8 cellular contexts compared by ENCODE assay signal in genomic region chr3:49018707-49019006, GRCh38. TPM values are rescaled to one million over a fixed set of nuclear protein-coding genes. Genes with fewer than 3 reads are reported as not detected.
DNase-seq lines count a peak whose midpoint lies in the region; ATAC-seq, FAIRE-seq and TF ChIP-seq lines count a peak whose summit lies in the region.

No MANE protein-coding gene starts in this region.

- no peak overlapping the region for H2AFZ ChIP-seq in fibroblast of lung (ENCODE audit: low read length)

- peaks cover 32% of the 10 kb centered on the region for H3K79me2 ChIP-seq in fibroblast of lung (ENCODE audit: control insufficient read depth, insufficient read depth, low read length)

- H4K20me1 ChIP-seq in fibroblast of lung (ENCODE audit: control insufficient read depth, extremely low read depth, insufficient read depth, low read length) = no peaks in the 10 kb centered on the region

- H3K9me3 ChIP-seq in SJSA1 (replicated peaks) (no peaks in the 10 kb centered on the region), fibroblast of lung (ENCODE audit: control insufficient read depth, insufficient read depth, low read depth, low read length) (no peaks in the 10 kb centered on the region), gastrocnemius medialis (no peaks in the 10 kb centered on the region)

- peak; percentile 40 for FAIRE-seq in GM12892 (lab: Jason Lieb, UNC)

- peak overlapping the region; percentile 99 for H3K4me2 ChIP-seq in fibroblast of lung (ENCODE audit: extremely low read depth, insufficient read depth, low read length)

- no peak for ATAC-seq in gastrocnemius medialis
- no peak for ATAC-seq in GM19395 (IDR thresholded peaks at IDR 0.05; ENCODE audit: unreplicated experiment)
- no peak for ATAC-seq in GM21529 (IDR thresholded peaks at IDR 0.05; ENCODE audit: unreplicated experiment)
- no peak for ATAC-seq in GM19035 (IDR thresholded peaks at IDR 0.05; ENCODE audit: unreplicated experiment)
- ATAC-seq in HG03460 (IDR thresholded peaks at IDR 0.05; ENCODE audit: unreplicated experiment) = no peak

- H3K9ac ChIP-seq in fibroblast of lung (ENCODE audit: insufficient read depth, low read length) = peak overlapping the region; percentile 76

- DNase-seq in GM12892 (ENCODE audit: insufficient read length) = no peak
- DNase-seq in SJSA1 (ENCODE audit: low read depth in 1 of 2, low spot score in 2 of 2) = no peak
- DNase-seq in fibroblast of lung (ENCODE audit: low read depth in 2 of 2) = no peak
- no peak for DNase-seq in gastrocnemius medialis

- H3K27me3 ChIP-seq in SJSA1 (replicated peaks) (no peaks in the 10 kb centered on the region), fibroblast of lung (ENCODE audit: control insufficient read depth, insufficient read depth, low read length) (no peaks in the 10 kb centered on the region), gastrocnemius medialis (no peaks in the 10 kb centered on the region)

- H3K36me3 ChIP-seq in SJSA1 (peaks cover 62% of the 10 kb centered on the region), fibroblast of lung (ENCODE audit: control insufficient read depth, insufficient read depth, low read length) (peaks cover 32% of the 10 kb centered on the region), gastrocnemius medialis (peaks cover 0 to 34% of the 10 kb centered on the region in 2 donors)

- no peak for TF ChIP-seq CTCF in fibroblast of lung (conservative IDR thresholded peaks at IDR 0.05 in 1 of 2, IDR thresholded peaks at IDR 0.05 in 1 of 2; ENCODE audit: low read depth in 1 of 2, low read length in 2 of 2)
- no peak for TF ChIP-seq CTCF in gastrocnemius medialis (IDR thresholded peaks at IDR 0.05 in 4 of 5, conservative IDR thresholded peaks at IDR 0.05 in 1 of 5)

- intact Hi-C loops in gastrocnemius medialis (cut with DNase I; ENCODE audit: low total_unique reads) = no loop called here

- H3K4me1 ChIP-seq in SJSA1 (replicated peaks) = peaks cover 37% of the 10 kb centered on the region
- peaks cover 11% of the 10 kb centered on the region for H3K4me1 ChIP-seq in fibroblast of lung (ENCODE audit: control insufficient read depth, extremely low read depth, insufficient read depth, low read length)
- H3K4me1 ChIP-seq in gastrocnemius medialis = peaks cover 36 to 47% of the 10 kb centered on the region in 2 donors

- peak overlapping the region; percentile 71 for H3K27ac ChIP-seq in SJSA1
- peak overlapping the region; percentile 87 for H3K27ac ChIP-seq in fibroblast of lung (ENCODE audit: insufficient read depth, low read length)
- H3K27ac ChIP-seq in gastrocnemius medialis = peak overlapping the region; percentile 78 to 87 (median 82)

- TF ChIP-seq POLR2A in GM12892 (IDR thresholded peaks at IDR 0.05; ENCODE audit: low read depth, low read length) (no peak), gastrocnemius medialis (IDR thresholded peaks at IDR 0.05) (no peak)

- in situ Hi-C loops in gastrocnemius medialis (cut with MboI; ENCODE audit: low sequenced_read_pairs in 4 of 4) = no loop called here

- H3K4me3 ChIP-seq in SJSA1 (peak overlapping the region; percentile 78), fibroblast of lung (replicated peaks in 1 of 4; ENCODE audit: control extremely low read depth in 1 of 4, insufficient read depth in 1 of 4, low read depth in 3 of 4, low read length in 4 of 4) (peak overlapping the region; percentile 74 to 92 (median 80)), gastrocnemius medialis (peak overlapping the region; percentile 88 to 96 (median 90))

RNA-seq across cellular contexts. Expression of gene DALRD3, which starts 0.3 kb away (rescaled TPM):
- polyA plus RNA-seq in GM12892 (2012; ENCODE audit: missing spikeins) = 20.5 TPM
- 22.6 and 27.2 TPM in 2 replicates for total RNA-seq in SJSA1 (2014; rRNA removed; shearing (Covaris generic))
- total RNA-seq in fibroblast of lung (53.4 and 70.2 TPM in 2 replicates), gastrocnemius medialis (10 to 100 TPM; 10.6 to 20.1 (median 16.3) TPM)
- 40.2 and 50.8 TPM in 2 replicates for polyA plus RNA-seq in fibroblast of lung
- polyA plus RNA-seq in fibroblast of lung (2012) = 36.3 and 39.3 TPM in 2 replicates
- 162 and 242 TPM in 2 replicates for polyA minus RNA-seq in fibroblast of lung (ENCODE audit: low replicate concordance)

RNA-seq across cellular contexts. Expression of gene NDUFAF3, which starts 3.3 kb away (rescaled TPM):
- 45.3 TPM for polyA plus RNA-seq in GM12892 (2012; ENCODE audit: missing spikeins)
- 54.3 and 109 TPM in 2 replicates for total RNA-seq in SJSA1 (2014; rRNA removed; shearing (Covaris generic))
- 71.1 and 113 TPM in 2 replicates for total RNA-seq in fibroblast of lung
- polyA plus RNA-seq in fibroblast of lung = 57.3 and 69.1 TPM in 2 replicates
- polyA plus RNA-seq in fibroblast of lung (2012) = 133 and 187 TPM in 2 replicates
- 119 and 128 TPM in 2 replicates for polyA minus RNA-seq in fibroblast of lung (ENCODE audit: low replicate concordance)
- total RNA-seq in gastrocnemius medialis = 100 to 1,000 TPM; 129 to 181 (median 148) TPM

RNA-seq across cellular contexts. Expression of gene IMPDH2, which starts 10.5 kb away (rescaled TPM):
- polyA plus RNA-seq in GM12892 (2012; ENCODE audit: missing spikeins) = 252 TPM
- 105 and 128 TPM in 2 replicates for total RNA-seq in SJSA1 (2014; rRNA removed; shearing (Covaris generic))
- total RNA-seq in fibroblast of lung (448 and 560 TPM in 2 replicates), gastrocnemius medialis (100 to 1,000 TPM; 178 to 229 (median 205) TPM)
- 187 and 203 TPM in 2 replicates for polyA plus RNA-seq in fibroblast of lung
- 209 and 210 TPM in 2 replicates for polyA plus RNA-seq in fibroblast of lung (2012)
- polyA minus RNA-seq in fibroblast of lung (ENCODE audit: low replicate concordance) = 274 and 472 TPM in 2 replicates

RNA-seq across cellular contexts. Expression of gene WDR6, which starts 11.5 kb away (rescaled TPM):
- polyA plus RNA-seq in GM12892 (2012; ENCODE audit: missing spikeins) = 124 TPM
- total RNA-seq in SJSA1 (2014; rRNA removed; shearing (Covaris generic)) = 35.5 and 36.8 TPM in 2 replicates
- 59.6 and 77.9 TPM in 2 replicates for total RNA-seq in fibroblast of lung
- 58.7 and 68.2 TPM in 2 replicates for polyA plus RNA-seq in fibroblast of lung
- polyA plus RNA-seq in fibroblast of lung (2012) = 64.4 and 80.1 TPM in 2 replicates
- 232 and 383 TPM in 2 replicates for polyA minus RNA-seq in fibroblast of lung (ENCODE audit: low replicate concordance)
- 10 to 100 TPM; 40.4 to 50.9 (median 45.5) TPM for total RNA-seq in gastrocnemius medialis

RNA-seq across cellular contexts. Expression of gene P4HTM, which starts 28.6 kb away (rescaled TPM):
- polyA plus RNA-seq in GM12892 (2012; ENCODE audit: missing spikeins) = 9.7 TPM
- total RNA-seq in SJSA1 (2014; rRNA removed; shearing (Covaris generic)) = 25.5 and 34.4 TPM in 2 replicates
- total RNA-seq in fibroblast of lung = 33.4 and 46.7 TPM in 2 replicates
- polyA plus RNA-seq in fibroblast of lung = 16.0 and 16.2 TPM in 2 replicates
- polyA plus RNA-seq in fibroblast of lung (2012) = 14.4 and 16.1 TPM in 2 replicates
- 17.9 and 30.7 TPM in 2 replicates for polyA minus RNA-seq in fibroblast of lung (ENCODE audit: low replicate concordance)
- 10 to 100 TPM; 13.6 to 21.7 (median 20.3) TPM for total RNA-seq in gastrocnemius medialis
